ENCODE assay signal across 25 cellular contexts in the genomic region with DNA sequence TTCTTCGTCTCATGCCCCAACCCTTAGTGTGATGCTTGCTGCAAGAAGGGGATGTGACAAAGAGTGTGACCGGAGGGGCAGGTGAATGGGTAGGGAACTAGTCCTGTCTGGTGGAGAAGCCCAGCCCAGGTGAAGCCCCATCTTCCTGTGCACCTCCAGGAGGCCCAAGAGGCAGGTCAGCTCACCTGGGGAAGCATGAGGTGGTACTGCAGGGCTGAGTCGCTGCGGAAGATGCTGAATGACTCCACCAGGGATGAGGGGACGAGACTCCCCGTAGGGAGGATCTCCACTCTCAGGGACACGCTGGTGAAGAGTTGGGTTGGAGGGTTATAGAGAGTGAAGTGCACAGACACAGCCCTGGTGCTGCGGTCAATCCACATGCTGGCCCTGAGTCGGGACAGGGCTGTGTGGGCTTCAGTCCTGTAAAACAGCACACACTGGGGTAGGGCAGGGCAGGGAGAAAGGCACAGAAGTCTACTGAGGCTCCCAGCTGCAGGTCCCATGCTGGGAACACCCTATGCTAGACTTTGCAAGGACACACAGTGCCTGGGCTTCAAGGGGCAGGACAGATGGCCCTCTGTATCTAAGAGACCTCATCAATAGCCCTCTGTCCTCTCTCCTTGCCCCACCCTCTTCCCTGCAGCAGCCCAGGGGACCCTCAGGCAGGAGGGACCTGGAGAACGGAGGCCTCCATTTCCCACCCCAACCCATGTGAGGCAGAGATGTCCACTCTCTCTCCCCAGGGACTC.
"Had no signal": no experiment of that assay in that cellular context is flagged by ENCODE, and none has a peak within 500 bp of the region (broad histone marks: within the 10 kb centered on the region; RNA-seq: fewer than 3 reads in every experiment).

No MANE protein-coding gene starts in this region.

- H3K36me3 ChIP-seq: neutrophil, ovary, stomach had no signal

- H3K4me1 Mint-ChIP-seq: activated naive CD8-positive, alpha-beta T cell treated with anti-CD3 and anti-CD28 coated beads, Interleukin-2, amount 10 ng/mL, durations not matched to agents 7 days and 5 days; natural killer cell had no signal

- H3K4me3 Mint-ChIP-seq: activated naive CD8-positive, alpha-beta T cell treated with anti-CD3 and anti-CD28 coated beads, Interleukin-2, amount 10 ng/mL, durations not matched to agents 7 days and 5 days; activated T-cell treated with anti-CD3 and anti-CD28 coated beads, Interleukin-2, amount 50 U/mL, for 4 hours; natural killer cell; stimulated activated memory B cell treated with anti-CD40 and anti-IgM and Interleukin-4, amounts not matched to agents 10 μg/mL and 1 μg/mL and 100 μg/mL, for 72 hours; type B pancreatic cell; WTC11 had no signal

- H3K27me3 Mint-ChIP-seq: stimulated activated memory B cell treated with anti-CD40 and anti-IgM and Interleukin-4, amounts not matched to agents 10 μg/mL and 1 μg/mL and 100 μg/mL, for 72 hours had no signal

- FAIRE-seq: kidney had no signal

- H3K9me3 ChIP-seq: neutrophil, ovary, stomach, testis had no signal

- DNase-seq: activated CD4-positive, alpha-beta T cell treated with anti-CD3 and anti-CD28 coated beads, Interleukin-2, amount 50 U/mL, for 4 hours; activated CD8-positive, alpha-beta memory T cell treated with anti-CD3 and anti-CD28 coated beads, Interleukin-2, amount 50 U/mL, for 48 hours; activated naive CD4-positive, alpha-beta T cell; activated naive CD8-positive, alpha-beta T cell treated with anti-CD3 and anti-CD28 coated beads, Interleukin-2, amount 10 ng/mL, durations not matched to agents 7 days and 5 days; activated T-cell treated with anti-CD3 and anti-CD28 coated beads, Interleukin-2, amount 50 U/mL, for 4 hours; amniotic stem cell; cerebellar nuclear complex; cortex of kidney; kidney; natural killer cell; ovary; right cardiac atrium; stimulated activated CD4-positive, alpha-beta T cell treated with anti-CD3 and anti-CD28 coated beads, Interleukin-15, amount 100 ng/mL, for 24 hours; stomach; T-helper 9 cell; testis had no signal

- H3K9me3 Mint-ChIP-seq: activated naive CD8-positive, alpha-beta T cell treated with anti-CD3 and anti-CD28 coated beads, Interleukin-2, amount 10 ng/mL, durations not matched to agents 7 days and 5 days; activated T-cell treated with anti-CD3 and anti-CD28 coated beads, Interleukin-2, amount 50 U/mL, for 4 hours; activated T-helper 2 cell treated with anti-CD3 and anti-CD28 coated beads, Interferon-gamma antibody, Interleukin-2, Interleukin-4, amounts not matched to agents 10 μg/mL and 5 μg/mL and 100 μg/mL, durations not matched to agents 14 hours and 24 hours and 36 hours; natural killer cell; stimulated activated memory B cell treated with anti-CD40 and anti-IgM and Interleukin-4, amounts not matched to agents 10 μg/mL and 1 μg/mL and 100 μg/mL, for 72 hours; type B pancreatic cell; WTC11 had no signal

- H3K36me3 Mint-ChIP-seq: activated naive CD8-positive, alpha-beta T cell treated with anti-CD3 and anti-CD28 coated beads, Interleukin-2, amount 10 ng/mL, durations not matched to agents 7 days and 5 days; natural killer cell; stimulated activated memory B cell treated with anti-CD40 and anti-IgM and Interleukin-4, amounts not matched to agents 10 μg/mL and 1 μg/mL and 100 μg/mL, for 72 hours; type B pancreatic cell; WTC11 had no signal

- H3K27ac ChIP-seq: epithelial cell of prostate, neutrophil, ovary, skin epidermis, stomach, testis had no signal

- H3K27ac Mint-ChIP-seq: activated naive CD8-positive, alpha-beta T cell treated with anti-CD3 and anti-CD28 coated beads, Interleukin-2, amount 10 ng/mL, durations not matched to agents 7 days and 5 days; activated T-helper 2 cell treated with anti-CD3 and anti-CD28 coated beads, Interferon-gamma antibody, Interleukin-2, Interleukin-4, amounts not matched to agents 10 μg/mL and 5 μg/mL and 100 μg/mL, durations not matched to agents 14 hours and 24 hours and 36 hours; natural killer cell; stimulated activated memory B cell treated with anti-CD40 and anti-IgM and Interleukin-4, amounts not matched to agents 10 μg/mL and 1 μg/mL and 100 μg/mL, for 72 hours; type B pancreatic cell; WTC11 had no signal

- ATAC-seq: activated T-cell treated with anti-CD3 and anti-CD28 coated beads, Interleukin-2, amount 50 U/mL, for 4 hours; left lobe of liver; natural killer cell; right cardiac atrium; stimulated activated memory B cell treated with anti-CD40 and anti-IgM and Interleukin-4, amounts not matched to agents 10 μg/mL and 1 μg/mL and 100 μg/mL, for 72 hours; WTC11 had no signal

- H3K27me3 ChIP-seq: neutrophil, ovary, stomach, testis had no signal

- H3K4me3 ChIP-seq: lung, ovary, skin epidermis, stomach, testis had no signal
